Comparison of ENCODE assay signal across 1 cellular context in the genomic region with DNA sequence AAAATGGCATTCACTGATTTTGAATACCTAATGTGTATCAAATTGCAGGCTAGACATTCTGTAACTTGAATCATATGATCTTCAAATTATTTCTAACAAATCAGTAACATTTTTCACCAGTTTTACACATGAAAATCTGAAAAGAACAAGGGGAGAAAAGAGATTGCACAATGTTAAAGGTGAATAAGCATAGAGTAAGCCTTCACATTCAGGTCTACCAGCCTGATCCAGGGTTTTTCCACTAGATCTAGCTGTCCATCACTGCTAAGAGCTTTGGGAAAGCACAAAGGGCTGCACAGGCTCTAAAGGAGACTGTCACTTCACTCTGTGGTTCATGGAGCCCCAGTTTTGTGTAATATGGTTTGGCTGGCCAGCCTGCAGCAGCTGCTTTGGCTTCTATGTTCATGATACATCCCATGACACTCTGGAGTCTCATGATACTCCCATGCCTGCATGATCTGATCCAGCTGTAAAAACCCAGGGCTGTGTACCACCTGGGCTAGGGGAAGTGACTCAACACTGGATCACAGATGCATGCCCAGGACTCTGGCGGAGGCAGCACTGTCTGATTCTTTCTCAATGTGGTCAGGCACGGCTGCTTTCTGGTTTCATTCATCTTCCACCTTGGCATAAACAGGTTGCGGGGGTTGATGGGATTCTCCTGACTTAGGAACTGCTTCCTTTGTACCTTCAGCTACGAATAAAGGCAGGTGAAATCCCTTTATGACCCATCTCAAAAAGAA.
TF ChIP-seq lines count a peak whose summit lies in the region.

No MANE protein-coding gene starts in this region.

TF ChIP-seq in IMR-90, 13 proteins besides CTCF, POLR2A, EP300 and RAD21:
- TF ChIP-seq ELK1 (IDR thresholded peaks at IDR 0.05; ENCODE audit: borderline replicate concordance, low read depth, low read length) (no peak), NFE2L2 (IDR thresholded peaks at IDR 0.05; ENCODE audit: low read depth, low read length) (no peak), MAZ (IDR thresholded peaks at IDR 0.05; ENCODE audit: borderline replicate concordance, low read depth, low read length) (no peak), RFX5 (IDR thresholded peaks at IDR 0.05; ENCODE audit: low read depth, low read length) (no peak), RCOR1 (IDR thresholded peaks at IDR 0.05; ENCODE audit: insufficient replicate concordance, low read length) (peak; percentile 73), SMC3 (IDR thresholded peaks at IDR 0.05; ENCODE audit: low read depth, low read length) (no peak), CEBPB (IDR thresholded peaks at IDR 0.05; ENCODE audit: low read depth, low read length) (peak; percentile 79), FOS (IDR thresholded peaks at IDR 0.05; ENCODE audit: low read depth, low read length) (peak; percentile 79), MAFK (IDR thresholded peaks at IDR 0.05; ENCODE audit: low read depth, low read length) (no peak), MXI1 (IDR thresholded peaks at IDR 0.05; ENCODE audit: borderline replicate concordance, low read depth, low read length) (no peak), BHLHE40 (IDR thresholded peaks at IDR 0.05; ENCODE audit: low read depth, low read length) (peak; percentile 57; the same call in 1 of the 2 replicates), CHD1 (IDR thresholded peaks at IDR 0.05; ENCODE audit: low read depth, low read length) (no peak)
- TF ChIP-seq, protein P1, sequence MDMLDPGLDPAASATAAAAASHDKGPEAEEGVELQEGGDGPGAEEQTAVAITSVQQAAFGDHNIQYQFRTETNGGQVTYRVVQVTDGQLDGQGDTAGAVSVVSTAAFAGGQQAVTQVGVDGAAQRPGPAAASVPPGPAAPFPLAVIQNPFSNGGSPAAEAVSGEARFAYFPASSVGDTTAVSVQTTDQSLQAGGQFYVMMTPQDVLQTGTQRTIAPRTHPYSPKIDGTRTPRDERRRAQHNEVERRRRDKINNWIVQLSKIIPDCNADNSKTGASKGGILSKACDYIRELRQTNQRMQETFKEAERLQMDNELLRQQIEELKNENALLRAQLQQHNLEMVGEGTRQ (IDR thresholded peaks at IDR 0.05; ENCODE audit: low read depth, low read length): 0 out of 2 replicates have a peak, but pooled peaks have one; percentile 7
